ENCODE assay signal across 29 cellular contexts in genomic region chr12:91106283-91106682, GRCh38. TPM values are rescaled to one million over a fixed set of nuclear protein-coding genes. Genes with fewer than 3 reads are reported as not detected.
"Had no signal": no experiment of that assay in that cellular context is flagged by ENCODE, and none has a peak within 500 bp of the region (broad histone marks: within the 10 kb centered on the region; RNA-seq: fewer than 3 reads in every experiment).

No MANE protein-coding gene starts in this region.

- ATAC-seq: activated CD8-positive, alpha-beta memory T cell treated with anti-CD3 and anti-CD28 coated beads, Interleukin-2, amount 10 ng/mL, durations not matched to agents 7 days and 5 days; activated CD8-positive, alpha-beta T cell treated with anti-CD3 and anti-CD28 coated beads for 36 hours; body of pancreas; effector memory CD8-positive, alpha-beta T cell; esophagus mucosa; gastrocnemius medialis; left colon; natural killer cell treated with Interleukin-12 subunit alpha and Interleukin-12 subunit beta and Interleukin-15 and Interleukin-18, amount 100 ng/mL, for 72 hours; stimulated activated naive B cell treated with anti-CD40 and anti-IgM and Interleukin-4, amounts not matched to agents 10 μg/mL and 1 μg/mL and 100 μg/mL, for 72 hours had no signal

- H3K4me3 ChIP-seq: body of pancreas, gastrocnemius medialis, sigmoid colon, testis had no signal

- H3K27me3 Mint-ChIP-seq: activated CD4-positive, alpha-beta T cell treated with anti-CD3 and anti-CD28 coated beads, Interleukin-2, amount 10 ng/mL, durations not matched to agents 7 days and 5 days; activated naive CD4-positive, alpha-beta T cell treated with anti-CD3 and anti-CD28 coated beads, Interleukin-2, amount 50 U/mL, for 24 hours; effector memory CD8-positive, alpha-beta T cell; natural killer cell treated with Interleukin-12 subunit alpha and Interleukin-12 subunit beta and Interleukin-15 and Interleukin-18, amount 100 ng/mL, for 72 hours; type B pancreatic cell had no signal

- H3K36me3 Mint-ChIP-seq: activated CD8-positive, alpha-beta memory T cell treated with anti-CD3 and anti-CD28 coated beads, Interleukin-2, amount 10 ng/mL, durations not matched to agents 7 days and 5 days; activated naive CD4-positive, alpha-beta T cell treated with anti-CD3 and anti-CD28 coated beads, Interleukin-2, amount 50 U/mL, for 24 hours; natural killer cell treated with Interleukin-12 subunit alpha and Interleukin-12 subunit beta and Interleukin-15 and Interleukin-18, amount 100 ng/mL, for 72 hours; stimulated activated naive B cell treated with anti-CD40 and anti-IgM and Interleukin-4, amounts not matched to agents 10 μg/mL and 1 μg/mL and 100 μg/mL, for 72 hours; type B pancreatic cell had no signal

- H3K9me3 ChIP-seq: body of pancreas, gastrocnemius medialis, neutrophil, sigmoid colon, testis had no signal

- H3K36me3 ChIP-seq: gastrocnemius medialis, neutrophil, sigmoid colon, WERI-Rb-1 had no signal

- DNase-seq: activated CD4-positive, alpha-beta T cell treated with anti-CD3 and anti-CD28 coated beads, Interleukin-2, amount 10 ng/mL, durations not matched to agents 7 days and 5 days; activated CD4-positive, CD25-positive, alpha-beta regulatory T cell treated with anti-CD3 and anti-CD28 coated beads, Interleukin-2, amount 50 U/mL, for 72 hours; activated CD8-positive, alpha-beta memory T cell treated with anti-CD3 and anti-CD28 coated beads, Interleukin-2, amount 10 ng/mL, durations not matched to agents 7 days and 5 days; activated CD8-positive, alpha-beta T cell treated with anti-CD3 and anti-CD28 coated beads for 36 hours; activated gamma-delta T cell treated with Interleukin-2 at 50 U/mL for 16 hours; anterior cingulate cortex; body of pancreas; caudate nucleus; effector memory CD8-positive, alpha-beta T cell; gastrocnemius medialis; islet precursor cell; left colon; mammary epithelial cell; posterior cingulate gyrus; sigmoid colon; stimulated activated CD4-positive, alpha-beta T cell treated with anti-CD3 and anti-CD28 coated beads, Interleukin-2, amount 100 ng/mL, for 48 hours; stimulated activated CD8-positive, alpha-beta memory T cell treated with anti-CD3 and anti-CD28 coated beads, Interleukin-4, amount 100 ng/mL, for 48 hours; stimulated activated naive B cell treated with anti-CD40 and anti-IgM and Interleukin-4, amounts not matched to agents 10 μg/mL and 1 μg/mL and 100 μg/mL, for 72 hours; testis; WERI-Rb-1 had no signal

- H3K4me1 Mint-ChIP-seq: activated CD4-positive, alpha-beta T cell treated with anti-CD3 and anti-CD28 coated beads, Interleukin-2, amount 10 ng/mL, durations not matched to agents 7 days and 5 days; activated CD8-positive, alpha-beta memory T cell treated with anti-CD3 and anti-CD28 coated beads, Interleukin-2, amount 10 ng/mL, durations not matched to agents 7 days and 5 days; activated naive CD4-positive, alpha-beta T cell treated with anti-CD3 and anti-CD28 coated beads, Interleukin-2, amount 50 U/mL, for 24 hours; stimulated activated naive B cell treated with anti-CD40 and anti-IgM and Interleukin-4, amounts not matched to agents 10 μg/mL and 1 μg/mL and 100 μg/mL, for 72 hours had no signal

- H3K27me3 ChIP-seq: body of pancreas, gastrocnemius medialis, neutrophil, sigmoid colon, testis had no signal

- H3K27ac Mint-ChIP-seq: activated CD4-positive, alpha-beta T cell treated with anti-CD3 and anti-CD28 coated beads, Interleukin-2, amount 10 ng/mL, durations not matched to agents 7 days and 5 days; activated CD8-positive, alpha-beta memory T cell treated with anti-CD3 and anti-CD28 coated beads, Interleukin-2, amount 10 ng/mL, durations not matched to agents 7 days and 5 days; activated CD8-positive, alpha-beta T cell treated with anti-CD3 and anti-CD28 coated beads for 36 hours; activated naive CD4-positive, alpha-beta T cell treated with anti-CD3 and anti-CD28 coated beads, Interleukin-2, amount 50 U/mL, for 24 hours; activated T-helper 1 cell treated with anti-CD3 and anti-CD28 coated beads, Interleukin-12 subunit alpha, Interleukin-12 subunit beta, Interleukin-2, Interleukin-4 antibody, amounts not matched to agents 30 ng/mL and 10 ng/mL and 1 ng/mL, durations not matched to agents 14 hours and 24 hours and 36 hours; effector memory CD8-positive, alpha-beta T cell; natural killer cell treated with Interleukin-12 subunit alpha and Interleukin-12 subunit beta and Interleukin-15 and Interleukin-18, amount 100 ng/mL, for 72 hours; stimulated activated naive B cell treated with anti-CD40 and anti-IgM and Interleukin-4, amounts not matched to agents 10 μg/mL and 1 μg/mL and 100 μg/mL, for 72 hours; type B pancreatic cell had no signal

- H3K27ac ChIP-seq: body of pancreas, gastrocnemius medialis, neutrophil, testis, WERI-Rb-1 had no signal

- H3K9me3 Mint-ChIP-seq: activated CD4-positive, alpha-beta T cell treated with anti-CD3 and anti-CD28 coated beads, Interleukin-2, amount 10 ng/mL, durations not matched to agents 7 days and 5 days; activated CD8-positive, alpha-beta T cell treated with anti-CD3 and anti-CD28 coated beads for 36 hours; activated naive CD4-positive, alpha-beta T cell treated with anti-CD3 and anti-CD28 coated beads, Interleukin-2, amount 50 U/mL, for 24 hours; activated T-helper 1 cell treated with anti-CD3 and anti-CD28 coated beads, Interleukin-12 subunit alpha, Interleukin-12 subunit beta, Interleukin-2, Interleukin-4 antibody, amounts not matched to agents 30 ng/mL and 10 ng/mL and 1 ng/mL, durations not matched to agents 14 hours and 24 hours and 36 hours; effector memory CD8-positive, alpha-beta T cell; natural killer cell treated with Interleukin-12 subunit alpha and Interleukin-12 subunit beta and Interleukin-15 and Interleukin-18, amount 100 ng/mL, for 72 hours; stimulated activated naive B cell treated with anti-CD40 and anti-IgM and Interleukin-4, amounts not matched to agents 10 μg/mL and 1 μg/mL and 100 μg/mL, for 72 hours; type B pancreatic cell had no signal

- H3K4me3 Mint-ChIP-seq: activated CD4-positive, alpha-beta T cell treated with anti-CD3 and anti-CD28 coated beads, Interleukin-2, amount 10 ng/mL, durations not matched to agents 7 days and 5 days; activated CD8-positive, alpha-beta memory T cell treated with anti-CD3 and anti-CD28 coated beads, Interleukin-2, amount 10 ng/mL, durations not matched to agents 7 days and 5 days; activated CD8-positive, alpha-beta T cell treated with anti-CD3 and anti-CD28 coated beads for 36 hours; activated naive CD4-positive, alpha-beta T cell treated with anti-CD3 and anti-CD28 coated beads, Interleukin-2, amount 50 U/mL, for 24 hours; activated T-helper 1 cell treated with anti-CD3 and anti-CD28 coated beads, Interleukin-12 subunit alpha, Interleukin-12 subunit beta, Interleukin-2, Interleukin-4 antibody, amounts not matched to agents 30 ng/mL and 10 ng/mL and 1 ng/mL, durations not matched to agents 14 hours and 24 hours and 36 hours; effector memory CD8-positive, alpha-beta T cell; natural killer cell treated with Interleukin-12 subunit alpha and Interleukin-12 subunit beta and Interleukin-15 and Interleukin-18, amount 100 ng/mL, for 72 hours; stimulated activated naive B cell treated with anti-CD40 and anti-IgM and Interleukin-4, amounts not matched to agents 10 μg/mL and 1 μg/mL and 100 μg/mL, for 72 hours; type B pancreatic cell had no signal

- H3K4me1 ChIP-seq: body of pancreas, gastrocnemius medialis, testis had no signal

RNA-seq across cellular contexts. Expression of gene LUM, which starts 5.0 kb away (rescaled TPM):
- total RNA-seq: activated CD4-positive, alpha-beta T cell treated with anti-CD3 and anti-CD28 coated beads, Interleukin-2, amount 10 ng/mL, durations not matched to agents 7 days and 5 days; activated CD8-positive, alpha-beta memory T cell treated with anti-CD3 and anti-CD28 coated beads, Interleukin-2, amount 10 ng/mL, durations not matched to agents 7 days and 5 days; activated CD8-positive, alpha-beta T cell treated with anti-CD3 and anti-CD28 coated beads for 36 hours; activated T-helper 1 cell treated with anti-CD3 and anti-CD28 coated beads, Interleukin-12 subunit alpha, Interleukin-12 subunit beta, Interleukin-2, Interleukin-4 antibody, amounts not matched to agents 30 ng/mL and 10 ng/mL and 1 ng/mL, durations not matched to agents 14 hours and 24 hours and 36 hours; dermis microvascular lymphatic vessel endothelial cell; natural killer cell treated with Interleukin-12 subunit alpha and Interleukin-12 subunit beta and Interleukin-15 and Interleukin-18, amount 100 ng/mL, for 72 hours; T-helper 2 cell treated with Interferon-gamma antibody and Interleukin-4, amounts not matched to agents 100 ng/mL and 5 ng/mL, for 36 hours had no signal
- polyA plus RNA-seq: mammary epithelial cell had no signal

RNA-seq across cellular contexts. Expression of gene KERA, which starts 48.5 kb away (rescaled TPM):
- total RNA-seq: activated CD4-positive, alpha-beta T cell treated with anti-CD3 and anti-CD28 coated beads, Interleukin-2, amount 10 ng/mL, durations not matched to agents 7 days and 5 days; activated CD8-positive, alpha-beta memory T cell treated with anti-CD3 and anti-CD28 coated beads, Interleukin-2, amount 10 ng/mL, durations not matched to agents 7 days and 5 days; activated CD8-positive, alpha-beta T cell treated with anti-CD3 and anti-CD28 coated beads for 36 hours; activated T-helper 1 cell treated with anti-CD3 and anti-CD28 coated beads, Interleukin-12 subunit alpha, Interleukin-12 subunit beta, Interleukin-2, Interleukin-4 antibody, amounts not matched to agents 30 ng/mL and 10 ng/mL and 1 ng/mL, durations not matched to agents 14 hours and 24 hours and 36 hours; body of pancreas; dermis microvascular lymphatic vessel endothelial cell; endothelial cell of umbilical vein; esophagus mucosa; left colon; mammary epithelial cell; natural killer cell treated with Interleukin-12 subunit alpha and Interleukin-12 subunit beta and Interleukin-15 and Interleukin-18, amount 100 ng/mL, for 72 hours; sigmoid colon; T-helper 2 cell treated with Interferon-gamma antibody and Interleukin-4, amounts not matched to agents 100 ng/mL and 5 ng/mL, for 36 hours had no signal
- polyA plus RNA-seq: endothelial cell of umbilical vein, mammary epithelial cell, sigmoid colon had no signal
